ENCODE assay signal across 1 cellular context in the genomic region with DNA sequence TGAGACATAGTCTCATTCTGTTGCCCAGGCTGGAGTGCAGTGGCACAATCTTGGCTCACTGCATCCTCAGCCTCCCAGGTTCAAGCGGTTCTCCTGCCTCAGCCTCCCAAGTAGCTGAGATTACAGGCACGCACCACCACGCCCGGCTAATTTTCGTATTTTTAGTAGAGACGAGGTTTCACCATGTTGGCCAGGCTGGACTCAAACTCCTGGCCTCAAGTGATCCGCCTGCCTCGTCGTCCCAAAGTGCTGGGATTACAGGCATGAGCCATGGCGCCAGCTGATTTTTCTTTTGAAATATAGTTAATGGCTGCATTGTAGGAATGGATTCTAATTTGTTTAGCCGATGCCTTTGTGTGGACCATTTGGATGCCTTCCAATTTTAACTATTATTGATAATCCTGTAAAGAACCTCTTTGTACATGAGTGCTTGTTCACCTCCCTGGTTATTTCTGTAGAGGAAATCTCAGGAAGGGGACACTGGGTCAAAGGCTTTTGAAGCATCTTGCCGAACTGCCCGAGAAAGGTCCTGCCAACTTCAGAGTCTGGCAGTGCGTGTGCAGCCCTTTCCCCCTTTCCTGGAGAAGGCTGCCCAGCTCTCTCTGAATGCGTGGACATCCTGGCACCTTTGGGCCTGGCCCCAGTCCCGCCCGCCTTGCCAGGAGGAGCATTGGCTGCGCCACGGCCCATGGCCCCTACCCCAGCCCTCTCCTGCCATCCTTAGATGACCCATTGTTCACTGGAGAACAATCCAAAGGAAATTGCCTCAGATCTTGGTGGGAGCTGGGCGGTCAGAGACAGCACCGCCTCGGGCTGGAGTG.
TF ChIP-seq lines count a peak whose summit lies in the region.

No MANE protein-coding gene starts in this region.

TF ChIP-seq in endothelial cell of umbilical vein, 7 proteins besides CTCF, POLR2A, EP300 and RAD21:
- TF ChIP-seq, protein P1, sequence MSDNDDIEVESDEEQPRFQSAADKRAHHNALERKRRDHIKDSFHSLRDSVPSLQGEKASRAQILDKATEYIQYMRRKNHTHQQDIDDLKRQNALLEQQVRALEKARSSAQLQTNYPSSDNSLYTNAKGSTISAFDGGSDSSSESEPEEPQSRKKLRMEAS (IDR thresholded peaks at IDR 0.05; ENCODE audit: insufficient read depth, insufficient read length): no peak
